In the genomic region with DNA sequence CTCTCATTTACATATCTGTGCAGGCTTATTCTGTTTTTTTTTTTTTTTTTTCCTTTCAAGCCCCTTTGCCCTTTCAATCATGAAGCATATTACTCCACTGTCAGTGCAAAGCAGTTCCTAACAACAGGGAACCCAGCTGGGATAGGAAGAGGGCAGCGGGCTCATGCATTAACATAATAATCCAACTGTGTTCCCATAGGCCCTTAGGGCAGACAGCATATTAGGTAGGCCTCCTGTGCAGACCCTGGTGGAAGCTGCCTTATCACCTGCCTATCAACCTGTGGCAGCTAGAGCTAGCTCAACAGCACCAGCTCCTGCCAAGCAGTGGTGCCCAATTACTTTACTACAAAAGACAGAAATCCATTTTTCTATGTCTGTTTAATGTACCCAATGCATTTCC, we compare ENCODE assay signal across 1 cellular context.
TF ChIP-seq lines count a peak whose summit lies in the region.

No MANE protein-coding gene starts in this region.

TF ChIP-seq in K562, 482 proteins besides CTCF, POLR2A, EP300 and RAD21 (continued from another document):
- no peak for TF ChIP-seq SAP30 (IDR thresholded peaks at IDR 0.05; ENCODE audit: borderline replicate concordance, insufficient read depth, low read depth, low read length, poor library complexity, severe bottlenecking)
- TF ChIP-seq NFXL1 (CRISPR knock-in tag; IDR thresholded peaks at IDR 0.05) = no peak
- no peak for TF ChIP-seq CBX2 (IDR thresholded peaks at IDR 0.05; ENCODE audit: insufficient read depth, low read length, poor library complexity, severe bottlenecking)
- TF ChIP-seq MYBL2 (IDR thresholded peaks at IDR 0.05; ENCODE audit: low read depth) = no peak
- TF ChIP-seq MYBL2 (CRISPR knock-in tag; IDR thresholded peaks at IDR 0.05; ENCODE audit: borderline replicate concordance) = no peak
- TF ChIP-seq SMAD4 (CRISPR knock-in tag; conservative IDR thresholded peaks at IDR 0.05) = no peak
